23 cellular contexts compared by ENCODE assay signal in the genomic region with DNA sequence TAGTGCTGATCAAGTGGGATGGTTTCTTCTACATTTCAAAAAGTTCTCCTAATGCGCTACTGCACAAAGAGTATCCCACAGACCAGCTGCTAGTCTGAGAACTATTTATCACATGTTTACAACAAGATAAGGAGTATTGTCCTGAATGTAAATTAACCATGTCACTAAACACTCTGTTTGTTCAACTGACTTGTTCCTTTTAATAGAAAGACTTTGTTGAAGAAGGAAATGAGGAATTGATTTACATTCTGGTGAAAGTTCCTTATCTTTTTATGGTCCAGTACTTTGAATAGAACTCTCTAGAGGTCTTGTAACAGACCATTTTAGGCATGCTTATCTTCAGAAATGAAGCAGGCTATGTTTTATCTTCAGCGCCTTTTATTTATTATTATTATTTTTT.
DNase-seq lines count a peak whose midpoint lies in the region; ATAC-seq and TF ChIP-seq lines count a peak whose summit lies in the region.
"Had no signal": no experiment of that assay in that cellular context is flagged by ENCODE, and none has a peak within 500 bp of the region (broad histone marks: within the 10 kb centered on the region; RNA-seq: fewer than 3 reads in every experiment).

No MANE protein-coding gene starts in this region.

- ATAC-seq in mucosa of descending colon (peak; percentile 72), Right ventricle myocardium superior (ENCODE audit: poor library complexity) (no peak)
- ATAC-seq: Panc1 had no signal

- H3K27me3 ChIP-seq in BLaER1, result no peaks in the 10 kb centered on the region
- H3K27me3 ChIP-seq: MG63 had no signal

- WGBS in lower leg skin, 2 donors, result 88% methylated on average over 2 of the region's 2 CpGs

- peaks cover 41% of the 10 kb centered on the region for H3K36me3 ChIP-seq in BLaER1
- no peaks in the 10 kb centered on the region for H3K36me3 ChIP-seq in mucosa of descending colon (ENCODE audit: low read depth)
- H3K36me3 ChIP-seq: MG63 had no signal

- peak overlapping the region; percentile 19 for H3K4me2 ChIP-seq in BLaER1
- H3K4me2 ChIP-seq: SK-N-SH had no signal

- H3K9me3 ChIP-seq in BLaER1, result 0 out of 2 replicates have a peak, but pooled peaks cover 3% of the 10 kb centered on the region
- H3K9me3 ChIP-seq in mucosa of descending colon, result no peaks in the 10 kb centered on the region
- H3K9me3 ChIP-seq: MG63, SK-N-SH had no signal

- H3K9ac ChIP-seq in BLaER1, result no peak overlapping the region
- H3K9ac ChIP-seq: SK-N-SH had no signal

- TF ChIP-seq CTCF in fibroblast of villous mesenchyme (IDR thresholded peaks at IDR 0.05; ENCODE audit: insufficient read depth, low read depth, low read length), result no peak
- no peak for TF ChIP-seq CTCF in mucosa of descending colon (IDR thresholded peaks at IDR 0.05)
- TF ChIP-seq CTCF in lower leg skin (IDR thresholded peaks at IDR 0.05), result no peak

- no peak overlapping the region for H3K4me3 ChIP-seq in BLaER1
- no peak overlapping the region for H3K4me3 ChIP-seq in fibroblast of villous mesenchyme (ENCODE audit: low read depth, low read length)
- no peak overlapping the region for H3K4me3 ChIP-seq in mucosa of descending colon
- no peak overlapping the region for H3K4me3 ChIP-seq in lower leg skin (ENCODE audit: low read depth, poor library complexity, severe bottlenecking)
- H3K4me3 ChIP-seq: MG63 had no signal

- H3K27ac ChIP-seq in BLaER1, result no peak overlapping the region

- TF ChIP-seq POLR2A in lower leg skin (IDR thresholded peaks at IDR 0.05), result no peak

- CTCF ChIA-PET in HEK293T (lab: Yijun Ruan, JAX), result no interaction called here

- intact Hi-C loops in mucosa of descending colon (cut with DNase I, micrococcal nuclease), result no loop called here
- intact Hi-C loops in Right ventricle myocardium superior (cut with DNase I), result no loop called here
- intact Hi-C loops in lower leg skin (cut with DNase I; ENCODE audit: low total_unique reads), result no loop called here

- no peak for DNase-seq in HEK293T (ENCODE audit: extremely low spot score)
- DNase-seq in fibroblast of villous mesenchyme (ENCODE audit: low read depth), result peak; percentile 42
- no peak for DNase-seq in mucosa of descending colon
- DNase-seq in HUDEP-2 (lab: John Stamatoyannopoulos, UW; ENCODE audit: unreplicated experiment in 76 of 76), result no peak
- no peak for DNase-seq in RPMI8226
- DNase-seq in Right ventricle myocardium superior, result no peak
- DNase-seq in lower leg skin (ENCODE audit: low spot score in 2 of 2), result no peak
- DNase-seq: AML-193, C1 segment of cervical spinal cord, DMS153, DND-41, KG1, MG63, NCI-H1105 treated with DMSO at 0.1 percent for 48 hours, NCI-H146, NCI-H1930, NCI-H2107, NCI-H524, SIG-M5, SK-N-SH, SW 1271 had no signal

- H4K20me1 ChIP-seq in BLaER1, result no peaks in the 10 kb centered on the region

- POLR2A ChIA-PET in HEK293T (lab: Yijun Ruan, JAX), result no interaction called here

- H3K4me1 ChIP-seq in BLaER1 (peaks cover 11% of the 10 kb centered on the region), mucosa of descending colon (ENCODE audit: low read depth) (no peaks in the 10 kb centered on the region)

TF ChIP-seq in HEK293T, 16 proteins besides CTCF, POLR2A, EP300 and RAD21:
- TF ChIP-seq ARNT (IDR thresholded peaks at IDR 0.05), result no peak
- TF ChIP-seq, protein P1, sequence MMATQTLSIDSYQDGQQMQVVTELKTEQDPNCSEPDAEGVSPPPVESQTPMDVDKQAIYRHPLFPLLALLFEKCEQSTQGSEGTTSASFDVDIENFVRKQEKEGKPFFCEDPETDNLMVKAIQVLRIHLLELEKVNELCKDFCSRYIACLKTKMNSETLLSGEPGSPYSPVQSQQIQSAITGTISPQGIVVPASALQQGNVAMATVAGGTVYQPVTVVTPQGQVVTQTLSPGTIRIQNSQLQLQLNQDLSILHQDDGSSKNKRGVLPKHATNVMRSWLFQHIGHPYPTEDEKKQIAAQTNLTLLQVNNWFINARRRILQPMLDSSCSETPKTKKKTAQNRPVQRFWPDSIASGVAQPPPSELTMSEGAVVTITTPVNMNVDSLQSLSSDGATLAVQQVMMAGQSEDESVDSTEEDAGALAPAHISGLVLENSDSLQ (IDR thresholded peaks at IDR 0.05), result 0 out of 2 replicates have a peak, but pooled peaks have one; percentile 2
TF ChIP-seq in HEK293T: peak in this region for 1.
